1 cellular context compared by ENCODE assay signal in the genomic region with DNA sequence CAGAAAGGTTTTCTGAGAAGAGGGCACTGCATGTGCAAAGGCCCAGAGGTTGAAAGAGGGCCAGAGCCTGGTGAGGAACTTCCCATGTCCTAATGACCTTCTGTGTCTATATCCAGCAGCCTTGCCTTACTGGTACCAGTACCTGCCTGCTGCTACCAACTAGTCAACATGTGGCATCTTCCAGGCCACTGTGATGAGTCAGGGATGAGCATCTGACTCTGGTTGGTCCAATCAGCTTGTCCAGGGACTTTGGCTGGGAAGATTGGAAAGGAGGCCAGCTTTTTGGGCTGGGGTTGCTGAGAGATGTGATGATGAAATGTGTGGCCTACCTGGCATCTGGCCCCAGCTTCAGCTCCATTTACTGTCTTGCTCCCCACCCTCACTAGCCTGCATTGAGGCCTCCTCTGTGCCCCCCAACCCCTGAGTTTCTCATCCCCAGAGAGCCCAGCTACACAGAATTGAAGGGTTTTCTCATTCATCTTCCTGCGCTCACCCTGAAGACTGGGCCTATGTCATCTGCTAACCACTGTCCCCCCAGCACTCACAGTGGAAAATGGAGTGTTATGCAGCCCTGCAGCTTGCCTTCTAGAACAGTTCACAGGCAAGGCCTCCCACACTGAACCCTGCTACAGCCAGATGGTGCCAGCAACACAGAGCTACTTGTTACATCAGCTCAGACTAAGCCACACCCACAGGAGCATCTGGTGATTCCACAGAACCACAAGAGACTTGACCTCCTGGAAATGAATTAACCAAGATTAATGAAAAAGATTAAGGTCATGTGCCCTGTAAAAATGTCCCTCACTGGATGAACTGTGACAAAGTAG.
TF ChIP-seq lines count a peak whose summit lies in the region.

No MANE protein-coding gene starts in this region.

TF ChIP-seq in K562, 482 proteins besides CTCF, POLR2A, EP300 and RAD21 (continues in another document):
- TF ChIP-seq, protein P1, sequence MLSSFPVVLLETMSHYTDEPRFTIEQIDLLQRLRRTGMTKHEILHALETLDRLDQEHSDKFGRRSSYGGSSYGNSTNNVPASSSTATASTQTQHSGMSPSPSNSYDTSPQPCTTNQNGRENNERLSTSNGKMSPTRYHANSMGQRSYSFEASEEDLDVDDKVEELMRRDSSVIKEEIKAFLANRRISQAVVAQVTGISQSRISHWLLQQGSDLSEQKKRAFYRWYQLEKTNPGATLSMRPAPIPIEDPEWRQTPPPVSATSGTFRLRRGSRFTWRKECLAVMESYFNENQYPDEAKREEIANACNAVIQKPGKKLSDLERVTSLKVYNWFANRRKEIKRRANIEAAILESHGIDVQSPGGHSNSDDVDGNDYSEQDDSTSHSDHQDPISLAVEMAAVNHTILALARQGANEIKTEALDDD (IDR thresholded peaks at IDR 0.05) = 0 out of 2 replicates have a peak, but pooled peaks have one; percentile 53
- TF ChIP-seq MCM5 (IDR thresholded peaks at IDR 0.05; ENCODE audit: low read depth) = no peak
- peak; percentile 61 for TF ChIP-seq CTBP1 (IDR thresholded peaks at IDR 0.05; ENCODE audit: borderline replicate concordance)
- 0 out of 2 replicates have a peak, but pooled peaks have one; percentile 24 for TF ChIP-seq GABPB2 (CRISPR knock-in tag; conservative IDR thresholded peaks at IDR 0.05)
- 0 out of 2 replicates have a peak, but pooled peaks have one; percentile 19 for TF ChIP-seq LCOR (CRISPR knock-in tag; IDR thresholded peaks at IDR 0.05)
- TF ChIP-seq NFRKB (IDR thresholded peaks at IDR 0.05; ENCODE audit: low read depth) = peak; percentile 55
- TF ChIP-seq ZZZ3 (IDR thresholded peaks at IDR 0.05) = no peak
- TF ChIP-seq, protein P2, sequence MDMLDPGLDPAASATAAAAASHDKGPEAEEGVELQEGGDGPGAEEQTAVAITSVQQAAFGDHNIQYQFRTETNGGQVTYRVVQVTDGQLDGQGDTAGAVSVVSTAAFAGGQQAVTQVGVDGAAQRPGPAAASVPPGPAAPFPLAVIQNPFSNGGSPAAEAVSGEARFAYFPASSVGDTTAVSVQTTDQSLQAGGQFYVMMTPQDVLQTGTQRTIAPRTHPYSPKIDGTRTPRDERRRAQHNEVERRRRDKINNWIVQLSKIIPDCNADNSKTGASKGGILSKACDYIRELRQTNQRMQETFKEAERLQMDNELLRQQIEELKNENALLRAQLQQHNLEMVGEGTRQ (CRISPR knock-in tag; IDR thresholded peaks at IDR 0.05) = peak; percentile 53
- TF ChIP-seq ELF1 (tag; IDR thresholded peaks at IDR 0.05) = peak; percentile 29; the same call in 1 of the 2 replicates
- TF ChIP-seq, protein P3, sequence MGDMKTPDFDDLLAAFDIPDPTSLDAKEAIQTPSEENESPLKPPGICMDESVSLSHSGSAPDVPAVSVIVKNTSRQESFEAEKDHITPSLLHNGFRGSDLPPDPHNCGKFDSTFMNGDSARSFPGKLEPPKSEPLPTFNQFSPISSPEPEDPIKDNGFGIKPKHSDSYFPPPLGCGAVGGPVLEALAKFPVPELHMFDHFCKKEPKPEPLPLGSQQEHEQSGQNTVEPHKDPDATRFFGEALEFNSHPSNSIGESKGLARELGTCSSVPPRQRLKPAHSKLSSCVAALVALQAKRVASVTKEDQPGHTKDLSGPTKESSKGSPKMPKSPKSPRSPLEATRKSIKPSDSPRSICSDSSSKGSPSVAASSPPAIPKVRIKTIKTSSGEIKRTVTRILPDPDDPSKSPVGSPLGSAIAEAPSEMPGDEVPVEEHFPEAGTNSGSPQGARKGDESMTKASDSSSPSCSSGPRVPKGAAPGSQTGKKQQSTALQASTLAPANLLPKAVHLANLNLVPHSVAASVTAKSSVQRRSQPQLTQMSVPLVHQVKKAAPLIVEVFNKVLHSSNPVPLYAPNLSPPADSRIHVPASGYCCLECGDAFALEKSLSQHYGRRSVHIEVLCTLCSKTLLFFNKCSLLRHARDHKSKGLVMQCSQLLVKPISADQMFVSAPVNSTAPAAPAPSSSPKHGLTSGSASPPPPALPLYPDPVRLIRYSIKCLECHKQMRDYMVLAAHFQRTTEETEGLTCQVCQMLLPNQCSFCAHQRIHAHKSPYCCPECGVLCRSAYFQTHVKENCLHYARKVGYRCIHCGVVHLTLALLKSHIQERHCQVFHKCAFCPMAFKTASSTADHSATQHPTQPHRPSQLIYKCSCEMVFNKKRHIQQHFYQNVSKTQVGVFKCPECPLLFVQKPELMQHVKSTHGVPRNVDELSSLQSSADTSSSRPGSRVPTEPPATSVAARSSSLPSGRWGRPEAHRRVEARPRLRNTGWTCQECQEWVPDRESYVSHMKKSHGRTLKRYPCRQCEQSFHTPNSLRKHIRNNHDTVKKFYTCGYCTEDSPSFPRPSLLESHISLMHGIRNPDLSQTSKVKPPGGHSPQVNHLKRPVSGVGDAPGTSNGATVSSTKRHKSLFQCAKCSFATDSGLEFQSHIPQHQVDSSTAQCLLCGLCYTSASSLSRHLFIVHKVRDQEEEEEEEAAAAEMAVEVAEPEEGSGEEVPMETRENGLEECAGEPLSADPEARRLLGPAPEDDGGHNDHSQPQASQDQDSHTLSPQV (IDR thresholded peaks at IDR 0.05) = peak; percentile 49; the same call in 1 of the 2 replicates
- TF ChIP-seq FOS (IDR thresholded peaks at IDR 0.05; ENCODE audit: extremely low read depth, insufficient read length) = no peak
- peak; percentile 68 for TF ChIP-seq RBFOX2 (IDR thresholded peaks at IDR 0.05; ENCODE audit: low read depth, low read length)
- TF ChIP-seq SREBF1 (IDR thresholded peaks at IDR 0.05; ENCODE audit: borderline replicate concordance, low read depth, low read length) = peak; percentile 94; the same call in 1 of the 2 replicates
- 0 out of 2 replicates have a peak, but pooled peaks have one; percentile 26 for TF ChIP-seq SOX6 (IDR thresholded peaks at IDR 0.05)
- TF ChIP-seq JUND (IDR thresholded peaks at IDR 0.05; ENCODE audit: borderline replicate concordance, low read depth, low read length) = peak; percentile 17; the same call in 1 of the 2 replicates
- TF ChIP-seq JUND (tag; IDR thresholded peaks at IDR 0.05; ENCODE audit: borderline replicate concordance, low read depth, low read length) = peak; percentile 27; the same call in 1 of the 3 replicates
- peak; percentile 96 for TF ChIP-seq CEBPG (CRISPR knock-in tag; IDR thresholded peaks at IDR 0.05)
- peak; percentile 58 to 82 for TF ChIP-seq CEBPG (tag; conservative IDR thresholded peaks at IDR 0.05 in 1 of 2, IDR thresholded peaks at IDR 0.05 in 1 of 2)
- TF ChIP-seq EZH2 (IDR thresholded peaks at IDR 0.05; ENCODE audit: borderline replicate concordance, low read depth, low read length) = no peak
- TF ChIP-seq NR4A1 (CRISPR knock-in tag; IDR thresholded peaks at IDR 0.05) = no peak
- TF ChIP-seq NR4A1 (tag; IDR thresholded peaks at IDR 0.05) = peak; percentile 26; the same call in 1 of the 2 replicates
- peak; percentile 66; the same call in 1 of the 2 replicates for TF ChIP-seq POLR2H (tag; IDR thresholded peaks at IDR 0.05; ENCODE audit: low read depth)
- peak; percentile 46 for TF ChIP-seq CREM (IDR thresholded peaks at IDR 0.05; ENCODE audit: low read depth)
- TF ChIP-seq ZNF695 (CRISPR knock-in tag; IDR thresholded peaks at IDR 0.05) = no peak
- no peak for TF ChIP-seq ZNF311 (CRISPR knock-in tag; IDR thresholded peaks at IDR 0.05)
- TF ChIP-seq, protein P4, sequence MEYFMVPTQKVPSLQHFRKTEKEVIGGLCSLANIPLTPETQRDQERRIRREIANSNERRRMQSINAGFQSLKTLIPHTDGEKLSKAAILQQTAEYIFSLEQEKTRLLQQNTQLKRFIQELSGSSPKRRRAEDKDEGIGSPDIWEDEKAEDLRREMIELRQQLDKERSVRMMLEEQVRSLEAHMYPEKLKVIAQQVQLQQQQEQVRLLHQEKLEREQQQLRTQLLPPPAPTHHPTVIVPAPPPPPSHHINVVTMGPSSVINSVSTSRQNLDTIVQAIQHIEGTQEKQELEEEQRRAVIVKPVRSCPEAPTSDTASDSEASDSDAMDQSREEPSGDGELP (CRISPR knock-in tag; IDR thresholded peaks at IDR 0.05; ENCODE audit: borderline replicate concordance) = peak; percentile 67; the same call in 1 of the 2 replicates
- TF ChIP-seq ZNF12 (CRISPR knock-in tag; IDR thresholded peaks at IDR 0.05) = peak; percentile 92; the same call in 1 of the 2 replicates
- 0 out of 2 replicates have a peak, but pooled peaks have one; percentile 30 for TF ChIP-seq ZNF175 (CRISPR knock-in tag; IDR thresholded peaks at IDR 0.05; ENCODE audit: low read depth)
- no peak for TF ChIP-seq RFX7 (CRISPR knock-in tag; IDR thresholded peaks at IDR 0.05)
- TF ChIP-seq POLR2B (IDR thresholded peaks at IDR 0.05; ENCODE audit: low read depth, partially characterized antibody) = peak; percentile 70
- peak; percentile 6 to 22; a peak in 1 of 4 replicates for TF ChIP-seq NRF1 (conservative IDR thresholded peaks at IDR 0.05 in 1 of 2, IDR thresholded peaks at IDR 0.05 in 1 of 2)
- TF ChIP-seq KLF16 (IDR thresholded peaks at IDR 0.05) = peak; percentile 61; the same call in 1 of the 2 replicates
- TF ChIP-seq SP2 (IDR thresholded peaks at IDR 0.05; ENCODE audit: extremely low read depth, low read depth, low read length, poor library complexity, severe bottlenecking) = no peak
- TF ChIP-seq MYC (IDR thresholded peaks at IDR 0.05; ENCODE audit: low read depth, low read length) = peak; percentile 87
- TF ChIP-seq MYC (CRISPR knock-in tag; IDR thresholded peaks at IDR 0.05; ENCODE audit: borderline replicate concordance, low read depth) = no peak
- TF ChIP-seq ZFX (CRISPR knock-in tag; IDR thresholded peaks at IDR 0.05) = peak; percentile 29; the same call in 1 of the 2 replicates
- TF ChIP-seq POLR2AphosphoS2 (IDR thresholded peaks at IDR 0.05; ENCODE audit: low read length) = peak; percentile 48; the same call in 1 of the 2 replicates
- 0 out of 4 replicates have a peak, but pooled peaks of 1 of the 2 experiments have one; percentile 11 for TF ChIP-seq KDM1A (IDR thresholded peaks at IDR 0.05)
- TF ChIP-seq RAD51 (IDR thresholded peaks at IDR 0.05; ENCODE audit: borderline replicate concordance, low read depth) = peak; percentile 64
- no peak for TF ChIP-seq CBX8 (IDR thresholded peaks at IDR 0.05; ENCODE audit: borderline replicate concordance, extremely low read depth, low read depth, low read length, poor library complexity, severe bottlenecking)
- peak; percentile 86 for TF ChIP-seq EP400 (IDR thresholded peaks at IDR 0.05)
- TF ChIP-seq, protein P5, sequence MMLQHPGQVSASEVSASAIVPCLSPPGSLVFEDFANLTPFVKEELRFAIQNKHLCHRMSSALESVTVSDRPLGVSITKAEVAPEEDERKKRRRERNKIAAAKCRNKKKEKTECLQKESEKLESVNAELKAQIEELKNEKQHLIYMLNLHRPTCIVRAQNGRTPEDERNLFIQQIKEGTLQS (IDR thresholded peaks at IDR 0.05) = peak; percentile 79
- TF ChIP-seq, protein P5 (CRISPR knock-in tag; conservative IDR thresholded peaks at IDR 0.05) = no peak
- TF ChIP-seq CHCHD3 (CRISPR knock-in tag; IDR thresholded peaks at IDR 0.05) = no peak
- TF ChIP-seq NBN (IDR thresholded peaks at IDR 0.05; ENCODE audit: low read depth) = 0 out of 2 replicates have a peak, but pooled peaks have one; percentile 21
- no peak for TF ChIP-seq MAFF (IDR thresholded peaks at IDR 0.05; ENCODE audit: low read length)
- no peak for TF ChIP-seq PHF20 (IDR thresholded peaks at IDR 0.05; ENCODE audit: partially characterized antibody)
- peak; percentile 36; the same call in 1 of the 2 replicates for TF ChIP-seq TCF3 (CRISPR knock-in tag; IDR thresholded peaks at IDR 0.05)
- TF ChIP-seq SMAD3 (CRISPR knock-in tag; conservative IDR thresholded peaks at IDR 0.05) = no peak
- TF ChIP-seq MAFG (tag; conservative IDR thresholded peaks at IDR 0.05) = no peak
- TF ChIP-seq, protein P6, sequence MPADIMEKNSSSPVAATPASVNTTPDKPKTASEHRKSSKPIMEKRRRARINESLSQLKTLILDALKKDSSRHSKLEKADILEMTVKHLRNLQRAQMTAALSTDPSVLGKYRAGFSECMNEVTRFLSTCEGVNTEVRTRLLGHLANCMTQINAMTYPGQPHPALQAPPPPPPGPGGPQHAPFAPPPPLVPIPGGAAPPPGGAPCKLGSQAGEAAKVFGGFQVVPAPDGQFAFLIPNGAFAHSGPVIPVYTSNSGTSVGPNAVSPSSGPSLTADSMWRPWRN (IDR thresholded peaks at IDR 0.05; ENCODE audit: low read depth) = no peak
- TF ChIP-seq SMARCA4 (IDR thresholded peaks at IDR 0.05) = 0 out of 2 replicates have a peak, but pooled peaks have one; percentile 20
- TF ChIP-seq ETV5 (CRISPR knock-in tag; IDR thresholded peaks at IDR 0.05; ENCODE audit: low read depth) = 0 out of 2 replicates have a peak, but pooled peaks have one; percentile 15
- TF ChIP-seq, protein P7, sequence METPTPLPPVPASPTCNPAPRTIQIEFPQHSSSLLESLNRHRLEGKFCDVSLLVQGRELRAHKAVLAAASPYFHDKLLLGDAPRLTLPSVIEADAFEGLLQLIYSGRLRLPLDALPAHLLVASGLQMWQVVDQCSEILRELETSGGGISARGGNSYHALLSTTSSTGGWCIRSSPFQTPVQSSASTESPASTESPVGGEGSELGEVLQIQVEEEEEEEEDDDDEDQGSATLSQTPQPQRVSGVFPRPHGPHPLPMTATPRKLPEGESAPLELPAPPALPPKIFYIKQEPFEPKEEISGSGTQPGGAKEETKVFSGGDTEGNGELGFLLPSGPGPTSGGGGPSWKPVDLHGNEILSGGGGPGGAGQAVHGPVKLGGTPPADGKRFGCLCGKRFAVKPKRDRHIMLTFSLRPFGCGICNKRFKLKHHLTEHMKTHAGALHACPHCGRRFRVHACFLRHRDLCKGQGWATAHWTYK (CRISPR knock-in tag; IDR thresholded peaks at IDR 0.05) = no peak
- TF ChIP-seq, protein P8, sequence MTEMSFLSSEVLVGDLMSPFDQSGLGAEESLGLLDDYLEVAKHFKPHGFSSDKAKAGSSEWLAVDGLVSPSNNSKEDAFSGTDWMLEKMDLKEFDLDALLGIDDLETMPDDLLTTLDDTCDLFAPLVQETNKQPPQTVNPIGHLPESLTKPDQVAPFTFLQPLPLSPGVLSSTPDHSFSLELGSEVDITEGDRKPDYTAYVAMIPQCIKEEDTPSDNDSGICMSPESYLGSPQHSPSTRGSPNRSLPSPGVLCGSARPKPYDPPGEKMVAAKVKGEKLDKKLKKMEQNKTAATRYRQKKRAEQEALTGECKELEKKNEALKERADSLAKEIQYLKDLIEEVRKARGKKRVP (CRISPR knock-in tag; IDR thresholded peaks at IDR 0.05) = peak; percentile 84
- no peak for TF ChIP-seq ZNF23 (CRISPR knock-in tag; IDR thresholded peaks at IDR 0.05)
- TF ChIP-seq NFYB (IDR thresholded peaks at IDR 0.05; ENCODE audit: extremely low read depth, insufficient read length) = peak; percentile 57
- TF ChIP-seq, protein P9, sequence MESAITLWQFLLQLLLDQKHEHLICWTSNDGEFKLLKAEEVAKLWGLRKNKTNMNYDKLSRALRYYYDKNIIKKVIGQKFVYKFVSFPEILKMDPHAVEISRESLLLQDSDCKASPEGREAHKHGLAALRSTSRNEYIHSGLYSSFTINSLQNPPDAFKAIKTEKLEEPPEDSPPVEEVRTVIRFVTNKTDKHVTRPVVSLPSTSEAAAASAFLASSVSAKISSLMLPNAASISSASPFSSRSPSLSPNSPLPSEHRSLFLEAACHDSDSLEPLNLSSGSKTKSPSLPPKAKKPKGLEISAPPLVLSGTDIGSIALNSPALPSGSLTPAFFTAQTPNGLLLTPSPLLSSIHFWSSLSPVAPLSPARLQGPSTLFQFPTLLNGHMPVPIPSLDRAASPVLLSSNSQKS (CRISPR knock-in tag; IDR thresholded peaks at IDR 0.05) = no peak
